In genomic region chr20:32830437-32830836, GRCh38 we compare ENCODE assay signal across 13 cellular contexts. TPM values are rescaled to one million over a fixed set of nuclear protein-coding genes. Genes with fewer than 3 reads are reported as not detected.
DNase-seq lines count a peak whose midpoint lies in the region; ATAC-seq and TF ChIP-seq lines count a peak whose summit lies in the region.
"Had no signal": no experiment of that assay in that cellular context is flagged by ENCODE, and none has a peak within 500 bp of the region (broad histone marks: within the 10 kb centered on the region; RNA-seq: fewer than 3 reads in every experiment).

No MANE protein-coding gene starts in this region.

- H3K9me3 ChIP-seq in CD8-positive, alpha-beta T cell (ENCODE audit: low read length): no peaks in the 10 kb centered on the region
- H3K9me3 ChIP-seq in prostate gland: no peaks in the 10 kb centered on the region
- H3K9me3 ChIP-seq in HAP-1: no peaks in the 10 kb centered on the region

- CTCF ChIA-PET in CD8-positive, alpha-beta T cell (lab: Charles Lee): interaction anchor here (1.8 kb wide), 1 partner anchor 40 kb away, joined by 10 read pairs; no protein-coding TSS in a partner anchor
- CTCF ChIA-PET in T-cell (lab: Charles Lee): interaction anchor here in 1 of 2 donors (0.6 to 1.2 kb wide), 3 partner anchors 10 to 21 kb away, joined by 3 to 6 read pairs (median 4); partner anchors contain the start of gene MAPRE1

- DNase-seq in CD8-positive, alpha-beta T cell: no peak
- DNase-seq in T-cell: peak in 1 of 34 experiments; percentile 27
- DNase-seq in globus pallidus (ENCODE audit: low spot score): peak; percentile 33
- DNase-seq in prostate gland (ENCODE audit: low spot score): peak; percentile 62
- no peak for DNase-seq in activated T-helper 1 cell treated with anti-CD3 and anti-CD28 coated beads, Interleukin-12 subunit alpha, Interleukin-12 subunit beta, Interleukin-2, Interleukin-4 antibody, amounts not matched to agents 30 ng/mL and 10 ng/mL and 1 ng/mL, durations not matched to agents 14 hours and 24 hours and 36 hours (ENCODE audit: low spot score)
- no peak for DNase-seq in NCI-H2227 treated with DMSO at 0.1 percent for 48 hours (lab: John Stamatoyannopoulos, UW)
- no peak for DNase-seq in HAP-1 (ENCODE audit: low spot score in 2 of 2)
- DNase-seq: foreskin melanocyte, NCI-H1436 treated with DMSO at 0.1 percent for 48 hours had no signal

- peaks cover 23% of the 10 kb centered on the region for H3K36me3 ChIP-seq in CD8-positive, alpha-beta T cell (ENCODE audit: insufficient read depth, low read length)
- H3K36me3 ChIP-seq in prostate gland (no peaks in the 10 kb centered on the region), HAP-1 (replicated peaks) (peaks cover 60% of the 10 kb centered on the region)

- peak overlapping the region; percentile 53 for H3K27ac Mint-ChIP-seq in CD8-positive, alpha-beta T cell
- H3K27ac Mint-ChIP-seq in T-cell: peak overlapping the region; percentile 47 to 86
- no peak overlapping the region for H3K27ac Mint-ChIP-seq in activated T-helper 1 cell treated with anti-CD3 and anti-CD28 coated beads, Interleukin-12 subunit alpha, Interleukin-12 subunit beta, Interleukin-2, Interleukin-4 antibody, amounts not matched to agents 30 ng/mL and 10 ng/mL and 1 ng/mL, durations not matched to agents 14 hours and 24 hours and 36 hours

- in situ Hi-C loops in HAP-1 (cut with MboI; ENCODE audit: low sequenced_read_pairs): no loop called here

- no peaks in the 10 kb centered on the region for H3K27me3 Mint-ChIP-seq in CD8-positive, alpha-beta T cell (ENCODE audit: low read depth)
- H3K27me3 Mint-ChIP-seq in T-cell: no peaks in the 10 kb centered on the region
- H3K27me3 Mint-ChIP-seq in activated T-helper 1 cell treated with anti-CD3 and anti-CD28 coated beads, Interleukin-12 subunit alpha, Interleukin-12 subunit beta, Interleukin-2, Interleukin-4 antibody, amounts not matched to agents 30 ng/mL and 10 ng/mL and 1 ng/mL, durations not matched to agents 14 hours and 24 hours and 36 hours (ENCODE audit: insufficient read depth): no peaks in the 10 kb centered on the region

- no peak for ATAC-seq in CD8-positive, alpha-beta T cell
- ATAC-seq in T-cell (replicated peaks in 1 of 4): peak in 1 of 4 experiments; percentile 48
- ATAC-seq in HG02610 (IDR thresholded peaks at IDR 0.05; ENCODE audit: unreplicated experiment): no peak

- peaks cover 63% of the 10 kb centered on the region for H3K4me1 Mint-ChIP-seq in CD8-positive, alpha-beta T cell (ENCODE audit: low read depth)
- H3K4me1 Mint-ChIP-seq in T-cell: peaks cover 63 to 67% (median 66%) of the 10 kb centered on the region in 3 donors
- peaks cover 50% of the 10 kb centered on the region for H3K4me1 Mint-ChIP-seq in activated T-helper 1 cell treated with anti-CD3 and anti-CD28 coated beads, Interleukin-12 subunit alpha, Interleukin-12 subunit beta, Interleukin-2, Interleukin-4 antibody, amounts not matched to agents 30 ng/mL and 10 ng/mL and 1 ng/mL, durations not matched to agents 14 hours and 24 hours and 36 hours (ENCODE audit: low read depth)

- WGBS in prostate gland: 83% methylated on average over 3 of the region's 3 CpGs

- TF ChIP-seq POLR2A in prostate gland (IDR thresholded peaks at IDR 0.05): no peak

- H3K27me3 ChIP-seq in CD8-positive, alpha-beta T cell (ENCODE audit: insufficient read depth, low read length): no peaks in the 10 kb centered on the region
- H3K27me3 ChIP-seq in prostate gland (replicated peaks; ENCODE audit: insufficient read depth): no peaks in the 10 kb centered on the region
- no peaks in the 10 kb centered on the region for H3K27me3 ChIP-seq in HAP-1 (ENCODE audit: low read depth)

- no peak for TF ChIP-seq CTCF in CD8-positive, alpha-beta T cell (IDR thresholded peaks at IDR 0.05)
- no peak for TF ChIP-seq CTCF in prostate gland (IDR thresholded peaks at IDR 0.05)

- intact Hi-C loops in CD8-positive, alpha-beta T cell (cut with DNase I, micrococcal nuclease): no loop called here
- intact Hi-C loops in prostate gland (cut with DNase I): no loop called here
- intact Hi-C loops in activated T-helper 1 cell treated with anti-CD3 and anti-CD28 coated beads, Interleukin-12 subunit alpha, Interleukin-12 subunit beta, Interleukin-2, Interleukin-4 antibody, amounts not matched to agents 30 ng/mL and 10 ng/mL and 1 ng/mL, durations not matched to agents 14 hours and 24 hours and 36 hours (cut with micrococcal nuclease): loop anchor here (5.0 kb wide), 1 partner anchor 38 kb away; no protein-coding TSS in a partner anchor

- no peaks in the 10 kb centered on the region for H3K9me3 Mint-ChIP-seq in CD8-positive, alpha-beta T cell
- no peaks in the 10 kb centered on the region for H3K9me3 Mint-ChIP-seq in T-cell
- no peaks in the 10 kb centered on the region for H3K9me3 Mint-ChIP-seq in activated T-helper 1 cell treated with anti-CD3 and anti-CD28 coated beads, Interleukin-12 subunit alpha, Interleukin-12 subunit beta, Interleukin-2, Interleukin-4 antibody, amounts not matched to agents 30 ng/mL and 10 ng/mL and 1 ng/mL, durations not matched to agents 14 hours and 24 hours and 36 hours
- H3K9me3 Mint-ChIP-seq: activated T-helper 2 cell treated with anti-CD3 and anti-CD28 coated beads, Interferon-gamma antibody, Interleukin-2, Interleukin-4, amounts not matched to agents 10 μg/mL and 5 μg/mL and 100 μg/mL, durations not matched to agents 14 hours and 24 hours and 36 hours had no signal

- POLR2A ChIA-PET in CD8-positive, alpha-beta T cell (lab: Charles Lee): interaction anchor here (1.2 kb wide), 1 partner anchor 9 kb away, joined by 5 read pairs; no protein-coding TSS in a partner anchor
- POLR2A ChIA-PET in T-cell (lab: Charles Lee): interaction anchor here (0.6 to 0.9 kb wide), 3 partner anchors 10 to 544 kb away, joined by 3 read pairs; no protein-coding TSS in a partner anchor

- no peak overlapping the region for H3K27ac ChIP-seq in CD8-positive, alpha-beta T cell (ENCODE audit: low read depth, low read length)
- H3K27ac ChIP-seq in prostate gland: peak overlapping the region; percentile 13 to 75

- H3K4me3 ChIP-seq in CD8-positive, alpha-beta T cell (ENCODE audit: low read depth, low read length): no peak overlapping the region
- no peak overlapping the region for H3K4me3 ChIP-seq in prostate gland
- no peak overlapping the region for H3K4me3 ChIP-seq in HAP-1
- H3K4me3 ChIP-seq: skin epidermis had no signal

- H3K4me1 ChIP-seq in CD8-positive, alpha-beta T cell (ENCODE audit: insufficient read depth, low read length): peaks cover 49% of the 10 kb centered on the region
- H3K4me1 ChIP-seq in prostate gland (replicated peaks): peaks cover 2% of the 10 kb centered on the region
- no peaks in the 10 kb centered on the region for H3K4me1 ChIP-seq in HAP-1

- peaks cover 79% of the 10 kb centered on the region for H3K36me3 Mint-ChIP-seq in CD8-positive, alpha-beta T cell
- peaks cover 39% of the 10 kb centered on the region for H3K36me3 Mint-ChIP-seq in T-cell
- peaks cover 39% of the 10 kb centered on the region for H3K36me3 Mint-ChIP-seq in activated T-helper 1 cell treated with anti-CD3 and anti-CD28 coated beads, Interleukin-12 subunit alpha, Interleukin-12 subunit beta, Interleukin-2, Interleukin-4 antibody, amounts not matched to agents 30 ng/mL and 10 ng/mL and 1 ng/mL, durations not matched to agents 14 hours and 24 hours and 36 hours (ENCODE audit: low read depth)

- H3K4me3 Mint-ChIP-seq in CD8-positive, alpha-beta T cell: peak overlapping the region; percentile 23
- peak overlapping the region in 1 of 3 donors; percentile 39 for H3K4me3 Mint-ChIP-seq in T-cell
- no peak overlapping the region for H3K4me3 Mint-ChIP-seq in activated T-helper 1 cell treated with anti-CD3 and anti-CD28 coated beads, Interleukin-12 subunit alpha, Interleukin-12 subunit beta, Interleukin-2, Interleukin-4 antibody, amounts not matched to agents 30 ng/mL and 10 ng/mL and 1 ng/mL, durations not matched to agents 14 hours and 24 hours and 36 hours

RNA-seq across cellular contexts. Expression of gene MAPRE1, which starts 10.7 kb away (rescaled TPM):
- total RNA-seq in CD8-positive, alpha-beta T cell: 100 to 1,000 TPM; 144 to 148 TPM
- total RNA-seq in T-cell (100 to 1,000 TPM in 1 of 5 donors, 10 to 100 TPM in 4; 67.9 to 104 (median 77.8) TPM), prostate gland (100 to 1,000 TPM in 1 of 2 donors, 10 to 100 TPM in 1; 65.4 to 136 TPM)
- 142 and 146 TPM in 2 replicates for total RNA-seq in activated T-helper 1 cell treated with anti-CD3 and anti-CD28 coated beads, Interleukin-12 subunit alpha, Interleukin-12 subunit beta, Interleukin-2, Interleukin-4 antibody, amounts not matched to agents 30 ng/mL and 10 ng/mL and 1 ng/mL, durations not matched to agents 14 hours and 24 hours and 36 hours

RNA-seq across cellular contexts. Expression of gene EFCAB8, which starts 28.3 kb away (rescaled TPM):
- under 1 TPM; 0.75 to 0.92 TPM for total RNA-seq in CD8-positive, alpha-beta T cell
- 1 to 10 TPM in 4 of 5 donors, under 1 TPM in 1; 0.80 to 1.5 (median 1.2) TPM for total RNA-seq in T-cell
- 1 to 10 TPM in 1 of 2 donors, under 1 TPM in 1; 0.87 to 1.8 TPM for total RNA-seq in prostate gland
- total RNA-seq in activated T-helper 1 cell treated with anti-CD3 and anti-CD28 coated beads, Interleukin-12 subunit alpha, Interleukin-12 subunit beta, Interleukin-2, Interleukin-4 antibody, amounts not matched to agents 30 ng/mL and 10 ng/mL and 1 ng/mL, durations not matched to agents 14 hours and 24 hours and 36 hours: 0.05 and 0.39 TPM in 2 replicates
- total RNA-seq: SK-MEL-5 had no signal

Comparison
In these comparisons a context has a peak if more than half of its experiments do, and no peak if none do; other contexts are left out.
1. DNase-seq: peak in globus pallidus (single experiment) and prostate gland (single experiment); none in CD8-positive, alpha-beta T cell (0 of 7), activated T-helper 1 cell treated with anti-CD3 and anti-CD28 coated beads, Interleukin-12 subunit alpha, Interleukin-12 subunit beta, Interleukin-2, Interleukin-4 antibody, amounts not matched to agents 30 ng/mL and 10 ng/mL and 1 ng/mL, durations not matched to agents 14 hours and 24 hours and 36 hours (single experiment), NCI-H2227 treated with DMSO at 0.1 percent for 48 hours (single experiment) and HAP-1 (0 of 2).